ENCODE assay signal across 8 cellular contexts in the genomic region with DNA sequence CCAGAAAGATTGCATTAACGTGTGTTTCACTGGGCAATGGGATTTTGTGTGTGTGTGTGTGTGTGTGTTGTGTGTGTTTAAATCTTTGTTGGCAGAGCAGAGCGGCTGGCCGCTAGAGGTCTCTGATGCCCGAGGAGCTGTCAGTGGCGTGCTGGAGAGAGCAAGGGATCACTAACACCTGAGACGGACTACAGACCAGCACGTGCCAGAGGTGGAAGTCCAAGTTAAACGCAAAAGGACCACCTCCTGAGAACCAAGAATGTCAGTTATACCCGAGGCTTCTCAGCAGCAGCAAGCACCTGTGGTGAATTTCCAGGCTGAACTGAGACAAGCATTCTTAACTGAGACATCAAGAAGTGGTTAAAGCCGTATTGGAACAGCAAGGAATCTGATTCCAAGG. TPM values are rescaled to one million over a fixed set of nuclear protein-coding genes. Genes with fewer than 3 reads are reported as not detected.
DNase-seq lines count a peak whose midpoint lies in the region; ATAC-seq and TF ChIP-seq lines count a peak whose summit lies in the region.

No MANE protein-coding gene starts in this region.

- peak; percentile 91 for ATAC-seq in GM21576 (IDR thresholded peaks at IDR 0.05; ENCODE audit: unreplicated experiment)

- H3K9me3 ChIP-seq in MG63 = no peaks in the 10 kb centered on the region

- no peaks in the 10 kb centered on the region for H3K36me3 ChIP-seq in MG63

- H3K27me3 ChIP-seq in MG63 = no peaks in the 10 kb centered on the region

- peak; percentile 62 for TF ChIP-seq CTCF in astrocyte of the spinal cord (IDR thresholded peaks at IDR 0.05; ENCODE audit: low read depth, low read length)

- in situ Hi-C loops in astrocyte of the spinal cord (cut with HindIII; ENCODE audit: low sequenced_read_pairs) = no loop called here

- H3K4me3 ChIP-seq in MG63 = no peak overlapping the region
- H3K4me3 ChIP-seq in astrocyte of the spinal cord (ENCODE audit: low read depth, low read length) = no peak overlapping the region

- peak; percentile 48 for DNase-seq in EH (ENCODE audit: low read depth)
- DNase-seq in MG63 = peak; percentile 42
- peak; percentile 34 for DNase-seq in SHP77 treated with DMSO at 0.1 percent for 48 hours (lab: John Stamatoyannopoulos, UW)
- DNase-seq in astrocyte of the spinal cord (ENCODE audit: low read depth, low spot score) = peak; percentile 48
- peak; percentile 45 for DNase-seq in iris pigment epithelial cell (ENCODE audit: low read depth)
- DNase-seq in stimulated activated CD8-positive, alpha-beta memory T cell treated with anti-CD3 and anti-CD28 coated beads, Interleukin-15, amount 100 ng/mL, for 24 hours (ENCODE audit: low read depth) = peak; percentile 1
- no peak for DNase-seq in middle frontal gyrus (ENCODE audit: extremely low spot score, low spot score)

RNA-seq across cellular contexts. Expression of a gene that starts 9.0 kb away (rescaled TPM):
- total RNA-seq in MG63 (2014; rRNA removed; shearing (Covaris generic); ENCODE audit: low replicate concordance) = 4.9 and 10.0 TPM in 2 replicates

RNA-seq across cellular contexts. Expression of a gene that starts 54.8 kb away (rescaled TPM):
- not detected in 2 replicates for total RNA-seq in MG63 (2014; rRNA removed; shearing (Covaris generic); ENCODE audit: low replicate concordance)
